13 cellular contexts compared by ENCODE assay signal in the genomic region with DNA sequence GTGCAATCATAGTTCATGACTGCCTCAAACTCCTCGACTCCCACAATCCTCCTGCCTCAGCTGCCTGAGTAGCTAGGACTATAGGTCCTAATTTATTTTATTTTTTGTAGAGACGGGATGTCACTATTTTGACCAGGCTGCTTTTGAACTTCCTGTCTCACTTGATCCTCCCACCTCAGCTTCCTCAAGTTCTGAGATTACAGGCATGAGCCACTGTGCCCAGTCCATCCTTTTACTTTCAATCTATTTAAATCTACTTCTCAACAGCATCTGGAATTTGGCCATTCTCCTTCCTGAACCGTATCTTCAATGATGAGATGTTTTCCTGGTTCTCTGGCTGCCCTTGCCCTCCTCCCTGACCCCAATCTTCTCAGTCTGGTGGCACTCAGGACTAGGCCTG. TPM values are rescaled to one million over a fixed set of nuclear protein-coding genes. Genes with fewer than 3 reads are reported as not detected.
DNase-seq lines count a peak whose midpoint lies in the region; ATAC-seq and TF ChIP-seq lines count a peak whose summit lies in the region.
"Had no signal": no experiment of that assay in that cellular context is flagged by ENCODE, and none has a peak within 500 bp of the region (broad histone marks: within the 10 kb centered on the region; RNA-seq: fewer than 3 reads in every experiment).

No MANE protein-coding gene starts in this region.

- WGBS in right cardiac atrium = 35% methylated on average over 3 of the region's 3 CpGs

- H3K4me3 ChIP-seq in right cardiac atrium (ENCODE audit: low read length) = no peak overlapping the region

- H3K27ac ChIP-seq in right cardiac atrium (ENCODE audit: low read length) (peak overlapping the region; percentile 44), VCaP (peak overlapping the region; percentile 98), layer of hippocampus (ENCODE audit: low read depth, low read length) (peak overlapping the region; percentile 30)

- intact Hi-C loops in right cardiac atrium (cut with DNase I) = no loop called here
- intact Hi-C loops in Right ventricle myocardium inferior (cut with DNase I) = loop anchor here (5.0 kb wide), 1 partner anchor 61 kb away; a partner anchor contains a TSS

- H3K27me3 ChIP-seq in right cardiac atrium (ENCODE audit: control insufficient read depth, insufficient read depth) = no peaks in the 10 kb centered on the region
- H3K27me3 ChIP-seq in layer of hippocampus (ENCODE audit: control insufficient read depth, insufficient read depth, low read length) = no peaks in the 10 kb centered on the region

- TF ChIP-seq CTCF in VCaP (conservative IDR thresholded peaks at IDR 0.05) = no peak

- DNase-seq in right cardiac atrium = peak in 1 of 3 donors; percentile 11
- DNase-seq in Right ventricle myocardium inferior (ENCODE audit: missing footprints) = no peak
- no peak for DNase-seq in NCI-H2029 (lab: John Stamatoyannopoulos, UW)
- DNase-seq in NCI-H2171 treated with DMSO at 0.1 percent for 48 hours (lab: John Stamatoyannopoulos, UW) = no peak
- no peak for DNase-seq in stimulated activated CD4-positive, alpha-beta T cell treated with anti-CD3 and anti-CD28 coated beads, Interleukin-4, amount 100 ng/mL, for 1 hour
- DNase-seq in NCI-H2171 (lab: John Stamatoyannopoulos, UW) = no peak
- DNase-seq: DMS53; effector CD8-positive, alpha-beta T cell; NCI-H1694; stimulated activated CD4-positive, alpha-beta T cell treated with anti-CD3 and anti-CD28 coated beads, Interleukin-4, amount 100 ng/mL, for 4 hours had no signal

- ATAC-seq in right cardiac atrium (no peak), Right ventricle myocardium inferior (no peak)

- no peaks in the 10 kb centered on the region for H3K9me3 ChIP-seq in right cardiac atrium (ENCODE audit: control insufficient read depth, low read length)

- peaks cover 4% of the 10 kb centered on the region for H3K4me1 ChIP-seq in right cardiac atrium (ENCODE audit: control insufficient read depth, insufficient read depth, low read length)

RNA-seq across cellular contexts. Expression of a gene that starts 12.2 kb away (rescaled TPM):
- total RNA-seq in right cardiac atrium (under 1 TPM in 1 of 4 donors, not detected in 3; 0.08 TPM), Right ventricle myocardium inferior (not detected)
- 0.09 TPM for polyA plus RNA-seq in right cardiac atrium

RNA-seq across cellular contexts. Expression of a gene that starts 12.3 kb away (rescaled TPM):
- total RNA-seq in right cardiac atrium = 100 to 1,000 TPM; 211 to 288 (median 239) TPM
- 252 TPM for polyA plus RNA-seq in right cardiac atrium
- total RNA-seq in Right ventricle myocardium inferior = 143 TPM

RNA-seq across cellular contexts. Expression of a gene that starts 40.0 kb away (rescaled TPM):
- total RNA-seq in right cardiac atrium (10 to 100 TPM; 23.9 to 31.3 (median 28.1) TPM), Right ventricle myocardium inferior (20.4 TPM)
- polyA plus RNA-seq in right cardiac atrium = 24.8 TPM

RNA-seq across cellular contexts. Expression of a gene that starts 43.1 kb away (rescaled TPM):
- total RNA-seq in right cardiac atrium = not detected
- not detected for polyA plus RNA-seq in right cardiac atrium
- total RNA-seq in Right ventricle myocardium inferior = not detected
- total RNA-seq: kidney epithelial cell had no signal

RNA-seq across cellular contexts. Expression of a gene that starts 45.1 kb away (rescaled TPM):
- not detected for total RNA-seq in right cardiac atrium
- polyA plus RNA-seq in right cardiac atrium = not detected
- total RNA-seq in Right ventricle myocardium inferior = not detected
- total RNA-seq: kidney epithelial cell had no signal

Comparison
In these comparisons a context has a peak if more than half of its experiments do, and no peak if none do; other contexts are left out.
1. H3K27ac ChIP-seq: peak in every context shown above with its lines; median percentile 98 in VCaP; 44 in right cardiac atrium; 30 in layer of hippocampus.